26 cellular contexts compared by ENCODE assay signal in genomic region chr22:27833803-27834202, GRCh38. TPM values are rescaled to one million over a fixed set of nuclear protein-coding genes. Genes with fewer than 3 reads are reported as not detected.
DNase-seq lines count a peak whose midpoint lies in the region; ATAC-seq, FAIRE-seq and TF ChIP-seq lines count a peak whose summit lies in the region.
"Had no signal": no experiment of that assay in that cellular context is flagged by ENCODE, and none has a peak within 500 bp of the region (broad histone marks: within the 10 kb centered on the region; RNA-seq: fewer than 3 reads in every experiment).

No MANE protein-coding gene starts in this region.

- H3K9me3 ChIP-seq in Caco-2 (no peaks in the 10 kb centered on the region), HEK293 (ENCODE audit: control insufficient read depth, insufficient read depth, low read depth, low read length) (no peaks in the 10 kb centered on the region), K562 (replicated peaks; ENCODE audit: control insufficient read depth, insufficient read depth, low read depth, low read length) (no peaks in the 10 kb centered on the region), prostate gland (no peaks in the 10 kb centered on the region)
- H3K9me3 ChIP-seq: BE2C had no signal

- H3K27ac ChIP-seq in HEK293 (ENCODE audit: extremely low read depth, low read depth, low read length) (no peak overlapping the region), K562 (ENCODE audit: extremely low read depth, low read depth, low read length) (no peak overlapping the region), prostate gland (no peak overlapping the region)
- H3K27ac ChIP-seq: BLaER1 had no signal

- TF ChIP-seq POLR2A in K562 (conservative IDR thresholded peaks at IDR 0.05) (no peak), prostate gland (IDR thresholded peaks at IDR 0.05) (no peak)

- H3K4me2 ChIP-seq in K562 (ENCODE audit: insufficient read depth, low read length) = no peak overlapping the region
- H3K4me2 ChIP-seq: BLaER1 had no signal

- peaks cover 15% of the 10 kb centered on the region for H3K9me3 Mint-ChIP-seq in Caco-2 (ENCODE audit: unreplicated experiment)

- H3K4me3 Mint-ChIP-seq in Caco-2 (ENCODE audit: unreplicated experiment) = no peak overlapping the region
- H3K4me3 Mint-ChIP-seq: CD14-positive monocyte; CD4-positive, alpha-beta memory T cell; CD4-positive, CD25-positive, alpha-beta regulatory T cell; CD8-positive, alpha-beta memory T cell had no signal

- H2AFZ ChIP-seq in K562 (ENCODE audit: low read depth, low read length) = no peak overlapping the region

- H3K4me1 Mint-ChIP-seq in Caco-2 (ENCODE audit: low read depth, unreplicated experiment) = peaks cover 7% of the 10 kb centered on the region
- H3K4me1 Mint-ChIP-seq: CD14-positive monocyte had no signal

- ATAC-seq in K562 = no peak

- TF ChIP-seq EP300 in K562 (IDR thresholded peaks at IDR 0.05; ENCODE audit: low read length) = no peak

- no peak for TF ChIP-seq RAD21 in K562 (CRISPR knock-in tag; conservative IDR thresholded peaks at IDR 0.05 in 1 of 2, IDR thresholded peaks at IDR 0.05 in 1 of 2)

- no peaks in the 10 kb centered on the region for H3K79me2 ChIP-seq in K562 (ENCODE audit: control insufficient read depth, insufficient read depth, low read length)

- H3K27me3 ChIP-seq in Caco-2 (replicated peaks; ENCODE audit: control insufficient read depth, insufficient read depth, low read length) (no peaks in the 10 kb centered on the region), K562 (ENCODE audit: control insufficient read depth in 2 of 2, insufficient read depth in 2 of 2, low read length in 2 of 2) (no peaks in the 10 kb centered on the region; a peak in 1 of 5 replicates), prostate gland (replicated peaks; ENCODE audit: insufficient read depth) (no peaks in the 10 kb centered on the region)
- H3K27me3 ChIP-seq: BE2C, BLaER1 had no signal

- FAIRE-seq in K562 (lab: Jason Lieb, UNC) = no peak
- FAIRE-seq: A204.1, D721Med, G401.6, GM12891, GM19239 had no signal

- no TSS peak for BruUV-seq in Caco-2 (replicated peaks; lab: Mats Ljungman, UMichigan)
- no TSS peak for BruUV-seq in K562 (replicated peaks; lab: Mats Ljungman, UMichigan)

- H3K9me1 ChIP-seq in K562 (ENCODE audit: control insufficient read depth, insufficient read depth, low read length) = no peaks in the 10 kb centered on the region

- H3K27ac Mint-ChIP-seq in Caco-2 (ENCODE audit: unreplicated experiment) = peak overlapping the region; percentile 36
- H3K27ac Mint-ChIP-seq: CD14-positive monocyte; CD4-positive, alpha-beta memory T cell; CD4-positive, CD25-positive, alpha-beta regulatory T cell had no signal

- in situ Hi-C loops in K562 (cut with MboI) = no loop called here

- POLR2A ChIA-PET in Caco-2 (lab: Charles Lee) (no interaction called here), HEK293 (lab: Yijun Ruan, JAX) (no interaction called here), K562 (lab: Yijun Ruan, JAX) (no interaction called here)

- H3K4me1 ChIP-seq in Caco-2 (peaks cover 14% of the 10 kb centered on the region; the same call in 1 of the 2 replicates), HEK293 (ENCODE audit: control insufficient read depth, insufficient read depth, low read length) (no peaks in the 10 kb centered on the region), K562 (replicated peaks in 1 of 2; ENCODE audit: control insufficient read depth in 2 of 2, insufficient read depth in 2 of 2, low read length in 2 of 2) (peaks cover 5 to 12% of the 10 kb centered on the region in 2 experiments; a peak in 3 of 5 replicates), prostate gland (replicated peaks) (no peaks in the 10 kb centered on the region)
- H3K4me1 ChIP-seq: BE2C had no signal

- no peak for TF ChIP-seq CTCF in Caco-2 (IDR thresholded peaks at IDR 0.05; ENCODE audit: insufficient read depth in 1 of 2, low read depth in 1 of 2, low read length in 1 of 2, severe bottlenecking in 1 of 2, unreplicated experiment in 1 of 2)
- no peak for TF ChIP-seq CTCF in HEK293 (tag by site-specific recombination; IDR thresholded peaks at IDR 0.05)
- TF ChIP-seq CTCF in K562 (IDR thresholded peaks at IDR 0.05 in 2 of 3, conservative IDR thresholded peaks at IDR 0.05 in 1 of 3; ENCODE audit: insufficient read depth in 2 of 3, low read depth in 1 of 3, low read length in 3 of 3) = no peak
- no peak for TF ChIP-seq CTCF in prostate gland (IDR thresholded peaks at IDR 0.05)

- H3K36me3 ChIP-seq in Caco-2 (ENCODE audit: control insufficient read depth, insufficient read depth, low read length) (no peaks in the 10 kb centered on the region), HEK293 (ENCODE audit: control insufficient read depth in 2 of 2, insufficient read depth in 1 of 2, low read length in 2 of 2) (no peaks in the 10 kb centered on the region), K562 (ENCODE audit: control insufficient read depth, insufficient read depth, low read length) (no peaks in the 10 kb centered on the region), prostate gland (no peaks in the 10 kb centered on the region)
- H3K36me3 ChIP-seq: BE2C had no signal

- H3K9ac ChIP-seq in K562 (ENCODE audit: insufficient read depth in 1 of 2, low read depth in 2 of 2, low read length in 2 of 2) = no peak overlapping the region
- H3K9ac ChIP-seq: BLaER1 had no signal

- no peaks in the 10 kb centered on the region for H3K27me3 Mint-ChIP-seq in Caco-2 (ENCODE audit: insufficient read depth, unreplicated experiment)
- H3K27me3 Mint-ChIP-seq: CD4-positive, alpha-beta memory T cell; CD4-positive, CD25-positive, alpha-beta regulatory T cell had no signal

- peaks cover 15% of the 10 kb centered on the region for H3K36me3 Mint-ChIP-seq in Caco-2 (ENCODE audit: insufficient read depth, unreplicated experiment)
- H3K36me3 Mint-ChIP-seq: CD14-positive monocyte had no signal

- WGBS in K562 (ENCODE audit: insufficient coverage, low coverage, missing lambda C conversion rate) = 41% methylated on average over 2 of the region's 2 CpGs
- WGBS in prostate gland = 90% methylated on average over 2 of the region's 2 CpGs

- CTCF ChIA-PET in Caco-2 (lab: Charles Lee) (no interaction called here), HEK293 (lab: Yijun Ruan, JAX) (no interaction called here), K562 (lab: Yijun Ruan, JAX; ENCODE audit: low intra/inter-chr PET ratio) (no interaction called here)

- intact Hi-C loops in Caco-2 (cut with micrococcal nuclease; ENCODE audit: unreplicated experiment) = no loop called here
- intact Hi-C loops in K562 (cut with micrococcal nuclease) = no loop called here
- intact Hi-C loops in posterior vena cava (cut with DNase I) = no loop called here
- intact Hi-C loops in prostate gland (cut with DNase I) = no loop called here

- no peaks in the 10 kb centered on the region for H4K20me1 ChIP-seq in K562 (replicated peaks; ENCODE audit: control insufficient read depth, insufficient read depth, low read length)
- H4K20me1 ChIP-seq: BLaER1 had no signal

- DNase-seq in Caco-2 (no peak), K562 (ENCODE audit: extremely low read depth in 1 of 4, low spot score in 3 of 4) (no peak), posterior vena cava (ENCODE audit: low spot score) (peak; percentile 38), NCI-H524 treated with DMSO at 0.1 percent for 48 hours (lab: John Stamatoyannopoulos, UW) (no peak), NOMO-1 treated with dmso at 0.1 percent for 144 hours (lab: John Stamatoyannopoulos, UW; ENCODE audit: unreplicated experiment) (no peak), HK-2 (ENCODE audit: unreplicated experiment) (no peak), prostate gland (ENCODE audit: low spot score) (no peak)
- DNase-seq: 8988T; ACHN; BE2C; C1 segment of cervical spinal cord; Calu3; CD4-positive, alpha-beta memory T cell; CD4-positive, CD25-positive, alpha-beta regulatory T cell; CD8-positive, alpha-beta memory T cell; COR-L47; DMS79 treated with DMSO at 0.1 percent for 48 hours; GF-D8 had no signal

- H3K4me3 ChIP-seq in Caco-2 (ENCODE audit: low read depth, low read length) (no peak overlapping the region), HEK293 (ENCODE audit: low read depth, low read length) (no peak overlapping the region), K562 (no peak overlapping the region), prostate gland (no peak overlapping the region)
- H3K4me3 ChIP-seq: BLaER1 had no signal

TF ChIP-seq in HEK293, 187 proteins besides CTCF, POLR2A, EP300 and RAD21 (continues in another document):
- TF ChIP-seq KLF7 (tag by site-specific recombination; IDR thresholded peaks at IDR 0.05; ENCODE audit: borderline replicate concordance) (no peak), REPIN1 (tag by site-specific recombination; IDR thresholded peaks at IDR 0.05; ENCODE audit: low read depth) (no peak), ZNF623 (tag by site-specific recombination; IDR thresholded peaks at IDR 0.05) (peak; percentile 85)

TF ChIP-seq in K562, 482 proteins besides CTCF, POLR2A, EP300 and RAD21 (continues in another document):
- TF ChIP-seq NR2C2 (CRISPR knock-in tag; IDR thresholded peaks at IDR 0.05) = no peak
- no peak for TF ChIP-seq NR2C2 (tag; IDR thresholded peaks at IDR 0.05)
- TF ChIP-seq RBM25 (IDR thresholded peaks at IDR 0.05; ENCODE audit: low read depth, low read length, severe bottlenecking) = peak; percentile 71
- TF ChIP-seq NR3C1 (CRISPR knock-in tag; IDR thresholded peaks at IDR 0.05) = no peak
- TF ChIP-seq PTRF (tag; IDR thresholded peaks at IDR 0.05) = no peak

RNA-seq across cellular contexts. Expression of gene MN1, which starts 32.2 kb away (rescaled TPM):
- total RNA-seq in Caco-2 (2022) = 0.32 and 0.44 TPM in 2 replicates
- not detected in 2 replicates for total RNA-seq in K562 (2011; cell fraction: chromatin; rRNA removed; ENCODE audit: low replicate concordance)
- under 0.01 TPM in 1 of 2 replicates, not detected in the other for total RNA-seq in K562 (2011; cell fraction: nucleolus; rRNA removed)
- total RNA-seq in K562 (2011; cell fraction: nucleoplasm; rRNA removed) = not detected in 2 replicates
- total RNA-seq in K562 (2014; rRNA removed) = under 0.01 and 0.05 TPM in 2 replicates
- total RNA-seq in K562 (2014; rRNA removed; fragmentation: Illumina TruSeq; extraction: Trizol) = not detected in 2 replicates
- 0.04 TPM in 1 of 2 replicates, not detected in the other for total RNA-seq in K562 (2015; rRNA removed; fragmentation: Illumina TruSeq; extraction: Trizol)
- 0.02 and 0.04 TPM in 2 replicates for total RNA-seq in K562 (2021)
- 0.05 TPM in 1 of 2 replicates, not detected in the other for polyA plus RNA-seq in K562 (2011; rRNA removed)
- 0.01 TPM in 1 of 2 replicates, not detected in the other for polyA plus RNA-seq in K562 (2011; cell fraction: cytosol; rRNA removed)
- 0.01 TPM in 2 replicates for polyA plus RNA-seq in K562 (2011; cell fraction: nucleus; rRNA removed)
- polyA plus RNA-seq in K562 (2012) = 0.05 and 0.06 TPM in 2 replicates
- 0.01 and 0.04 TPM in 2 replicates for polyA plus RNA-seq in K562 (2014; fragmentation: Illumina TruSeq; extraction: Trizol)
- polyA plus RNA-seq in K562 (2014; fragmentation: Nextera tagmentation; extraction: Ambion mirVana) = under 1 TPM in 1 of 2 experiments, not detected in 1; under 0.01 TPM
- polyA plus RNA-seq in K562 (2014; rRNA removed) = not detected in 2 replicates
- polyA minus RNA-seq in K562 (2011; rRNA and poly(A)+ RNA removed) = not detected in 2 replicates
- not detected in 2 replicates for polyA minus RNA-seq in K562 (2011; cell fraction: cytosol; rRNA and poly(A)+ RNA removed)
- polyA minus RNA-seq in K562 (2011; cell fraction: nucleus; rRNA and poly(A)+ RNA removed) = under 0.01 TPM in 2 replicates
- total RNA-seq in posterior vena cava = 10 to 100 TPM; 22.9 to 41.8 TPM
- 1 to 10 TPM; 5.5 to 5.8 TPM for total RNA-seq in prostate gland
- polyA plus RNA-seq: CD8-positive, alpha-beta memory T cell had no signal
